ENCODE assay signal across 19 cellular contexts in the genomic region with DNA sequence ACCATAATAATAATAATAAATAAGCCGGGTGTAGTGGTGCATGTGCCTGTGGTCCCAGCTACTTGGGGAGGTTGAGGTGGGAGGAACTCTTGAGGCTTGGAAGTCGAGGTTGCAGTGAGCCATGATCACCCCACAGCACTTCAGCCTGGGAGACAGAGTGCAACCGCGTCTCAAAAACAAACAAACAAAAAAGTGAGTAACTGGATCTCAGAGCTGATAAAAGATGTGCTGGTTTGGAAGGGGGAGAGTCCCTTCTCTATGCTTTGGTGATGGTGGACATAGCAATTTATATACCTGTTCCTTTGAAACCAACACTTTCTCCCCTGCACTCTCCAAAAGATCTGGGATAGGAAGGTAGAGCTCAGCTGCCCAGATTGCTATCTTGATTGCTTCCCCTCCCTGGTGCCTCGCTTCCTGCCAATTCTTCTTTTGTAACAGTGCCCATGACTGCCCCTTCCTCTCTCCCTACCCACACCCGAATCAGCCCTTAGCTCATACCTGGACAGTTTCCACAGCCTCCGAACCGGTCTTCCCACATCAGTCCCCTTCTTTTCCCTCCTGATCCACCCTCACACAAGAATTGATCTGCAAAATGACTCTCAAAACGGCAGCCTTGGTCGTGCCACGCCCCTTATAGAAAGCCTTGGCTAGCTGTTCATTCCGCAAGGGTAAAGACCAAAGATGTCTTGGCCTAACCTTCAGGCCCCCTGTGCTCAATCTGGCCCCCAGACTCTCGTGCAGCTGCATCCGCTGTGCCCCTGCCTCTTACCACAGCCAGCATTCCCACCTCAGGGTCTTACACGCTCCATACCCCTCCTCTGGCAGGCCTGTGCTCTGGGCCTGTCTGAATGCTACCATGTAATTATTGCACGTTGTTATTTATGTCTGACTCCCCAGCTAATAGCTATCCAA. TPM values are rescaled to one million over a fixed set of nuclear protein-coding genes. Genes with fewer than 3 reads are reported as not detected.
DNase-seq lines count a peak whose midpoint lies in the region; ATAC-seq, FAIRE-seq and TF ChIP-seq lines count a peak whose summit lies in the region.
"Had no signal": no experiment of that assay in that cellular context is flagged by ENCODE, and none has a peak within 500 bp of the region (broad histone marks: within the 10 kb centered on the region; RNA-seq: fewer than 3 reads in every experiment).

No MANE protein-coding gene starts in this region.

- in situ Hi-C loops in KBM-7 (cut with MboI; ENCODE audit: low pct_unique_long_range_greater_than_20kb, low sequenced_read_pairs) = no loop called here

- peak overlapping the region; percentile 97 for H3K18ac ChIP-seq in H1 (ENCODE audit: extremely low read depth, low read length)

- no peaks in the 10 kb centered on the region for H3K79me1 ChIP-seq in H1 (ENCODE audit: low read depth, low read length)

- H3K23ac ChIP-seq in H1 (ENCODE audit: insufficient read length) = no peak overlapping the region

- peak overlapping the region; percentile 92 for H2BK12ac ChIP-seq in H1 (ENCODE audit: low read depth, low read length)

- TF ChIP-seq POLR2A in H1 (IDR thresholded peaks at IDR 0.05; ENCODE audit: control extremely low read depth in 1 of 2, low read depth in 2 of 2, low read length in 2 of 2) = no peak

- DNase-seq in ELR (ENCODE audit: low read depth) (peak; percentile 13), KBM-7 (peak; percentile 17), H1 (ENCODE audit: low read depth in 1 of 2, low spot score in 2 of 2) (peak in 1 of 2 experiments; percentile 62), neural crest cell (ENCODE audit: low read depth, low spot score) (no peak), NCI-H1930 (lab: John Stamatoyannopoulos, UW) (no peak), inferior parietal cortex (ENCODE audit: extremely low spot score) (no peak)
- no peak for DNase-seq in activated naive CD4-positive, alpha-beta T cell (lab: John Stamatoyannopoulos, UW)
- DNase-seq: activated naive CD4-positive, alpha-beta T cell treated with anti-CD3 and anti-CD28 coated beads, Interleukin-2, amount 10 ng/mL, durations not matched to agents 7 days and 5 days; BE2C; esophagus squamous epithelium; MM.1S; naive thymus-derived CD8-positive, alpha-beta T cell; NCI-H2081 treated with DMSO at 0.1 percent for 48 hours; stimulated activated CD4-positive, alpha-beta T cell treated with anti-CD3 and anti-CD28 coated beads, Interleukin-1b, Interleukin-23, amount 100 ng/mL, for 48 hours; T-helper 17 cell had no signal

- peak overlapping the region; percentile 81; the same call in 1 of the 2 replicates for H2BK15ac ChIP-seq in H1 (ENCODE audit: low read length)

- H3K14ac ChIP-seq in H1 (ENCODE audit: insufficient read length) = no peak overlapping the region

- CTCF ChIA-PET in H1 (lab: Charles Lee; ENCODE audit: partially characterized antibody) = interaction anchor here (3.8 kb wide), 1 partner anchor 11 kb away, joined by 21 read pairs; no protein-coding TSS in a partner anchor

- peak overlapping the region in 1 of 4 experiments; percentile 14; a peak in 1 of 7 replicates for H3K9ac ChIP-seq in H1 (replicated peaks in 1 of 4; ENCODE audit: extremely low read depth in 1 of 4, low read depth in 3 of 4, low read length in 3 of 4)

- TF ChIP-seq CTCF in H1 (IDR thresholded peaks at IDR 0.05; ENCODE audit: control extremely low read depth in 1 of 3, insufficient read depth in 1 of 3, low read depth in 1 of 3, low read length in 3 of 3) = no peak
- no peak for TF ChIP-seq CTCF in neural crest cell (conservative IDR thresholded peaks at IDR 0.05)

- H4K5ac ChIP-seq in H1 (ENCODE audit: insufficient read length, low read depth, low read length) = peak overlapping the region; percentile 12

- H3K36me3 Mint-ChIP-seq in neural crest cell (ENCODE audit: low read depth) = no peaks in the 10 kb centered on the region
- H3K36me3 Mint-ChIP-seq: activated naive CD4-positive, alpha-beta T cell treated with anti-CD3 and anti-CD28 coated beads, Interleukin-2, amount 10 ng/mL, durations not matched to agents 7 days and 5 days; naive thymus-derived CD8-positive, alpha-beta T cell had no signal

- H3K4me2 ChIP-seq in H1 (ENCODE audit: insufficient read depth in 1 of 2, low read depth in 2 of 2, low read length in 2 of 2) = peak overlapping the region; percentile 64 to 73

- H2AK5ac ChIP-seq in H1 (ENCODE audit: low read depth, low read length) = 0 out of 2 replicates have a peak overlapping the region, but pooled peaks have one; percentile 12

- peak overlapping the region; percentile 73; the same call in 1 of the 2 replicates for H2BK5ac ChIP-seq in H1 (ENCODE audit: low read depth, low read length)

- peak overlapping the region; percentile 24 for H3K27ac Mint-ChIP-seq in neural crest cell (ENCODE audit: unreplicated experiment)
- H3K27ac Mint-ChIP-seq: activated naive CD4-positive, alpha-beta T cell treated with anti-CD3 and anti-CD28 coated beads, Interleukin-2, amount 10 ng/mL, durations not matched to agents 7 days and 5 days; naive thymus-derived CD8-positive, alpha-beta T cell; T-helper 17 cell had no signal

- peaks cover 8% of the 10 kb centered on the region for H3K27me3 Mint-ChIP-seq in neural crest cell (ENCODE audit: low read depth)
- H3K27me3 Mint-ChIP-seq: naive thymus-derived CD8-positive, alpha-beta T cell had no signal

- no peaks in the 10 kb centered on the region for H3K9me3 ChIP-seq in H1 (ENCODE audit: insufficient read depth in 2 of 2, low read depth in 1 of 2, low read length in 1 of 2)
- H3K9me3 ChIP-seq: BE2C, esophagus squamous epithelium, heart right ventricle, right atrium auricular region, suprapubic skin had no signal

- peaks cover 44% of the 10 kb centered on the region for H3K4me1 Mint-ChIP-seq in neural crest cell
- H3K4me1 Mint-ChIP-seq: activated naive CD4-positive, alpha-beta T cell treated with anti-CD3 and anti-CD28 coated beads, Interleukin-2, amount 10 ng/mL, durations not matched to agents 7 days and 5 days; naive thymus-derived CD8-positive, alpha-beta T cell; T-helper 17 cell had no signal

- no peak overlapping the region for H4K8ac ChIP-seq in H1 (ENCODE audit: extremely low read depth, insufficient read depth, low read length)

- H3K79me2 ChIP-seq in H1 (ENCODE audit: control insufficient read depth in 1 of 2, insufficient read depth in 2 of 2, low read length in 2 of 2) = no peaks in the 10 kb centered on the region

- peak overlapping the region; percentile 57 for H4K91ac ChIP-seq in H1 (replicated peaks; ENCODE audit: insufficient read length, low read length)

- H3K9me3 Mint-ChIP-seq in neural crest cell = no peaks in the 10 kb centered on the region
- H3K9me3 Mint-ChIP-seq: activated naive CD4-positive, alpha-beta T cell treated with anti-CD3 and anti-CD28 coated beads, Interleukin-2, amount 10 ng/mL, durations not matched to agents 7 days and 5 days; naive thymus-derived CD8-positive, alpha-beta T cell had no signal

- no peaks in the 10 kb centered on the region for H4K20me1 ChIP-seq in H1 (replicated peaks in 1 of 2; ENCODE audit: control insufficient read depth in 1 of 2, insufficient read depth in 2 of 2, low read length in 2 of 2)

- peak overlapping the region; percentile 6 for H3K4me3 Mint-ChIP-seq in neural crest cell
- H3K4me3 Mint-ChIP-seq: activated naive CD4-positive, alpha-beta T cell treated with anti-CD3 and anti-CD28 coated beads, Interleukin-2, amount 10 ng/mL, durations not matched to agents 7 days and 5 days; naive thymus-derived CD8-positive, alpha-beta T cell; T-helper 17 cell had no signal

- TF ChIP-seq RAD21 in H1 (IDR thresholded peaks at IDR 0.05 in 1 of 2, conservative IDR thresholded peaks at IDR 0.05 in 1 of 2; ENCODE audit: low read depth in 2 of 2, low read length in 2 of 2) = no peak

- no peak overlapping the region for H3K27ac ChIP-seq in H1 (ENCODE audit: low read depth, low read length)
- H3K27ac ChIP-seq: esophagus squamous epithelium, heart right ventricle, suprapubic skin had no signal

- H2BK20ac ChIP-seq in H1 (ENCODE audit: low read length) = peak overlapping the region; percentile 98

- TF ChIP-seq EP300 in H1 (IDR thresholded peaks at IDR 0.05; ENCODE audit: borderline replicate concordance in 1 of 2, low read depth in 2 of 2, low read length in 2 of 2) = no peak

- POLR2A ChIA-PET in H1 (lab: Charles Lee; ENCODE audit: partially characterized antibody) = interaction anchor here (2.5 to 3.2 kb wide), 2 partner anchors 53 to 166 kb away, joined by 6 to 11 read pairs; a partner anchor contains a TSS

- FAIRE-seq in H1 (lab: Jason Lieb, UNC) = no peak

- no peaks in the 10 kb centered on the region for H3K36me3 ChIP-seq in H1 (ENCODE audit: control insufficient read depth in 2 of 4, insufficient read depth in 4 of 4, low read length in 3 of 4)
- H3K36me3 ChIP-seq: BE2C, esophagus squamous epithelium, heart right ventricle, right atrium auricular region, suprapubic skin had no signal

- peaks cover 0 to 2% (median 0%) of the 10 kb centered on the region in 4 experiments; a peak in 3 of 7 replicates for H3K27me3 ChIP-seq in H1 (replicated peaks in 1 of 4; ENCODE audit: control insufficient read depth in 3 of 4, extremely low read depth in 1 of 4, insufficient read depth in 3 of 4, low read length in 3 of 4)
- H3K27me3 ChIP-seq: BE2C, esophagus squamous epithelium, heart right ventricle, right atrium auricular region, suprapubic skin had no signal

- peak overlapping the region; percentile 78 for H2BK120ac ChIP-seq in H1 (replicated peaks; ENCODE audit: low read depth, low read length)

- peak overlapping the region in 3 of 4 experiments; percentile 7 to 44 (median 17); a peak in 3 of 8 replicates for H3K4me3 ChIP-seq in H1 (ENCODE audit: extremely low read depth in 1 of 4, insufficient read depth in 2 of 4, low read depth in 3 of 4, low read length in 4 of 4)
- H3K4me3 ChIP-seq: esophagus squamous epithelium, heart right ventricle, right atrium auricular region, suprapubic skin had no signal

- peak overlapping the region; percentile 3 for H3K4ac ChIP-seq in H1 (replicated peaks; ENCODE audit: insufficient read length, low read depth, low read length)

- 51% methylated on average over 16 of the region's 16 CpGs; no CpG with 5 or more reads in 1 of the 2 experiments for WGBS in H1 (ENCODE audit: extremely low coverage in 1 of 2, insufficient coverage in 1 of 2, insufficient read length in 1 of 2, insufficient replicate concordance in 2 of 2, low coverage in 1 of 2, low lambda C conversion rate in 2 of 2, missing lambda C conversion rate in 1 of 2), 2 experiments

- H3K23me2 ChIP-seq in H1 (ENCODE audit: low read depth, low read length) = peaks cover 6% of the 10 kb centered on the region; the same call in 1 of the 2 replicates

- ATAC-seq in GM21717 (IDR thresholded peaks at IDR 0.05; ENCODE audit: unreplicated experiment) = no peak
- ATAC-seq: naive thymus-derived CD8-positive, alpha-beta T cell; T-helper 17 cell had no signal

- peaks cover 9 to 17% (median 15%) of the 10 kb centered on the region in 4 experiments for H3K4me1 ChIP-seq in H1 (replicated peaks in 1 of 4; ENCODE audit: control insufficient read depth in 3 of 4, insufficient read depth in 4 of 4, low read length in 3 of 4)
- H3K4me1 ChIP-seq: BE2C had no signal

- H3K56ac ChIP-seq in H1 (replicated peaks; ENCODE audit: insufficient read length, low read depth, low read length) = no peak overlapping the region

- peak overlapping the region; percentile 6 for H2AFZ ChIP-seq in H1 (ENCODE audit: low read length)

RNA-seq across cellular contexts. Expression of a gene that starts 54.9 kb away (rescaled TPM):
- total RNA-seq in H1 (2021; fragmentation: NEBNext Ultra II Directional; extraction: Animal tissue kit (Norgen Biotek cat#: 25700)) = 130 and 141 TPM in 2 replicates
- polyA plus RNA-seq in H1 (2011; rRNA removed) = 56.8 and 109 TPM in 2 replicates
- 109 TPM for polyA plus RNA-seq in H1 (2011; cell fraction: cytosol; rRNA removed)
- polyA plus RNA-seq in H1 (2011; cell fraction: nucleus; rRNA removed) = 50.2 TPM
- polyA plus RNA-seq in H1 (2012, experiment 1 of 2) = 99.3 to 185 TPM (median 114 TPM) in 4 replicates
- polyA plus RNA-seq in H1 (2012, experiment 2 of 2) = 26.5 TPM
- polyA plus RNA-seq in H1 (2013, experiment 1 of 2) = 152 TPM
- 161 TPM for polyA plus RNA-seq in H1 (2013, experiment 2 of 2)
- 62.1 and 106 TPM in 2 replicates for polyA minus RNA-seq in H1 (2011; rRNA and poly(A)+ RNA removed)
- 82.1 TPM for polyA minus RNA-seq in H1 (2011; cell fraction: cytosol; rRNA and poly(A)+ RNA removed)
- 70.1 TPM for polyA minus RNA-seq in H1 (2011; cell fraction: nucleus; rRNA and poly(A)+ RNA removed)
- total RNA-seq in neural crest cell = 86.2 and 89.9 TPM in 2 replicates

Comparison
In these comparisons a context has a peak if more than half of its experiments do, and no peak if none do; other contexts are left out.
1. DNase-seq: peak in ELR (single experiment) and KBM-7 (single experiment); none in neural crest cell (single experiment), NCI-H1930 (0 of 2), activated naive CD4-positive, alpha-beta T cell (0 of 4) and inferior parietal cortex (single experiment).